8 cellular contexts compared by ENCODE assay signal in the genomic region with DNA sequence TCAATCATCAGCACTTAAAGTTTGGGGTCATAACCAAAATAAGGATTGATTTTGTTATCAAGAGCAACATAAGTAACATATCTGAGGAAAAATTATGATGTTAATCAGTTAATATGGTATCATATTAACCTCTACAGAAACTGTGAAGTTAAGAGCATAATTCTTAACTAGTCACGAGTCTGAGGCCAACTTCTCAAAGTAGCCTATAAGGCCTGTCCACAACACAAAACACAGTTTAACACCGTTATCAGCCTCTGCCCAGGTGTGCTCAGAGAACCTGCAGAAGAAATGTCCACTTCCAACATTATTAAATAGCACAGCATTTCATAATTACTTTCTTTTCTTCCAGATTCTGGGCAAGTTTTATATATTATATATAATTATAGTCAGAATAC. TPM values are rescaled to one million over a fixed set of nuclear protein-coding genes. Genes with fewer than 3 reads are reported as not detected.
A peak's percentile ranks its signal among the peaks of the same experiment; 100 is the strongest.
DNase-seq lines count a peak whose midpoint lies in the region; ATAC-seq, FAIRE-seq and TF ChIP-seq lines count a peak whose summit lies in the region.

No MANE protein-coding gene starts in this region.

- H3K27ac Mint-ChIP-seq in T-helper 1 cell treated with Interleukin-12 subunit alpha and Interleukin-12 subunit beta and Interleukin-4 antibody, amounts not matched to agents 30 μg/mL and 1 μg/mL, for 36 hours, result no peak overlapping the region
- no peak overlapping the region for H3K27ac Mint-ChIP-seq in stimulated activated naive CD8-positive, alpha-beta T cell treated with anti-CD3 and anti-CD28 coated beads, Interleukin-15, amount 100 ng/mL, for 72 hours

- TF ChIP-seq CTCF in WI38 (IDR thresholded peaks at IDR 0.05; ENCODE audit: low read depth, low read length) (no peak), right atrium auricular region (IDR thresholded peaks at IDR 0.05) (no peak)

- no peaks in the 10 kb centered on the region for H3K36me3 ChIP-seq in right atrium auricular region

- no peak for FAIRE-seq in HTR-8/SVneo (lab: Jason Lieb, UNC)

- ATAC-seq in stimulated activated naive CD8-positive, alpha-beta T cell treated with anti-CD3 and anti-CD28 coated beads, Interleukin-15, amount 100 ng/mL, for 72 hours, result no peak

- H3K27me3 Mint-ChIP-seq in T-helper 1 cell treated with Interleukin-12 subunit alpha and Interleukin-12 subunit beta and Interleukin-4 antibody, amounts not matched to agents 30 μg/mL and 1 μg/mL, for 36 hours (ENCODE audit: low read depth), result peaks cover 20% of the 10 kb centered on the region
- peaks cover 17% of the 10 kb centered on the region for H3K27me3 Mint-ChIP-seq in stimulated activated naive CD8-positive, alpha-beta T cell treated with anti-CD3 and anti-CD28 coated beads, Interleukin-15, amount 100 ng/mL, for 72 hours

- H3K27ac ChIP-seq in right atrium auricular region (peak overlapping the region; percentile 40 to 90), substantia nigra (ENCODE audit: low read depth, low read length, poor library complexity, severe bottlenecking) (no peak overlapping the region)

- peak overlapping the region; percentile 78 for H3K4me3 ChIP-seq in WI38 (ENCODE audit: low read depth, low read length)
- H3K4me3 ChIP-seq in right atrium auricular region, result peak overlapping the region; percentile 79 to 93

- H3K9me3 Mint-ChIP-seq in T-helper 1 cell treated with Interleukin-12 subunit alpha and Interleukin-12 subunit beta and Interleukin-4 antibody, amounts not matched to agents 30 μg/mL and 1 μg/mL, for 36 hours, result no peaks in the 10 kb centered on the region
- no peaks in the 10 kb centered on the region for H3K9me3 Mint-ChIP-seq in stimulated activated naive CD8-positive, alpha-beta T cell treated with anti-CD3 and anti-CD28 coated beads, Interleukin-15, amount 100 ng/mL, for 72 hours

- peaks cover 2% of the 10 kb centered on the region for H3K36me3 Mint-ChIP-seq in T-helper 1 cell treated with Interleukin-12 subunit alpha and Interleukin-12 subunit beta and Interleukin-4 antibody, amounts not matched to agents 30 μg/mL and 1 μg/mL, for 36 hours (ENCODE audit: low read depth)

- peaks cover 0 to 42% of the 10 kb centered on the region in 2 donors for H3K4me1 ChIP-seq in right atrium auricular region

- peak overlapping the region; percentile 90 for H3K4me3 Mint-ChIP-seq in T-helper 1 cell treated with Interleukin-12 subunit alpha and Interleukin-12 subunit beta and Interleukin-4 antibody, amounts not matched to agents 30 μg/mL and 1 μg/mL, for 36 hours
- peak overlapping the region; percentile 13 to 83 for H3K4me3 Mint-ChIP-seq in stimulated activated naive CD8-positive, alpha-beta T cell treated with anti-CD3 and anti-CD28 coated beads, Interleukin-15, amount 100 ng/mL, for 72 hours

- H3K4me1 Mint-ChIP-seq in T-helper 1 cell treated with Interleukin-12 subunit alpha and Interleukin-12 subunit beta and Interleukin-4 antibody, amounts not matched to agents 30 μg/mL and 1 μg/mL, for 36 hours (ENCODE audit: low read depth), result peaks cover 20% of the 10 kb centered on the region
- peaks cover 29% of the 10 kb centered on the region for H3K4me1 Mint-ChIP-seq in stimulated activated naive CD8-positive, alpha-beta T cell treated with anti-CD3 and anti-CD28 coated beads, Interleukin-15, amount 100 ng/mL, for 72 hours

- H3K27me3 ChIP-seq in right atrium auricular region, result no peaks in the 10 kb centered on the region

- DNase-seq in T-helper 1 cell, result no peak
- DNase-seq in right atrium auricular region (ENCODE audit: low spot score), result no peak
- no peak for DNase-seq in stimulated activated naive CD8-positive, alpha-beta T cell treated with anti-CD3 and anti-CD28 coated beads, Interleukin-15, amount 100 ng/mL, for 72 hours
- DNase-seq in HTR-8/SVneo (ENCODE audit: insufficient read length, low spot score), result no peak
- DNase-seq in NCI-H82 (lab: John Stamatoyannopoulos, UW), result no peak
- DNase-seq in substantia nigra (lab: John Stamatoyannopoulos, UW), result no peak

- no peaks in the 10 kb centered on the region for H3K9me3 ChIP-seq in right atrium auricular region

RNA-seq across cellular contexts. Expression of a gene that starts 1.1 kb away (rescaled TPM):
- 10 to 100 TPM; 27.0 to 39.9 TPM for total RNA-seq in right atrium auricular region

RNA-seq across cellular contexts. Expression of a gene that starts 26.2 kb away (rescaled TPM):
- total RNA-seq in right atrium auricular region, result not detected

RNA-seq across cellular contexts. Expression of a gene that starts 40.6 kb away (rescaled TPM):
- total RNA-seq in right atrium auricular region, result not detected

RNA-seq across cellular contexts. Expression of a gene that starts 58.3 kb away (rescaled TPM):
- not detected for total RNA-seq in right atrium auricular region
